ENCODE assay signal across 8 cellular contexts in the genomic region with DNA sequence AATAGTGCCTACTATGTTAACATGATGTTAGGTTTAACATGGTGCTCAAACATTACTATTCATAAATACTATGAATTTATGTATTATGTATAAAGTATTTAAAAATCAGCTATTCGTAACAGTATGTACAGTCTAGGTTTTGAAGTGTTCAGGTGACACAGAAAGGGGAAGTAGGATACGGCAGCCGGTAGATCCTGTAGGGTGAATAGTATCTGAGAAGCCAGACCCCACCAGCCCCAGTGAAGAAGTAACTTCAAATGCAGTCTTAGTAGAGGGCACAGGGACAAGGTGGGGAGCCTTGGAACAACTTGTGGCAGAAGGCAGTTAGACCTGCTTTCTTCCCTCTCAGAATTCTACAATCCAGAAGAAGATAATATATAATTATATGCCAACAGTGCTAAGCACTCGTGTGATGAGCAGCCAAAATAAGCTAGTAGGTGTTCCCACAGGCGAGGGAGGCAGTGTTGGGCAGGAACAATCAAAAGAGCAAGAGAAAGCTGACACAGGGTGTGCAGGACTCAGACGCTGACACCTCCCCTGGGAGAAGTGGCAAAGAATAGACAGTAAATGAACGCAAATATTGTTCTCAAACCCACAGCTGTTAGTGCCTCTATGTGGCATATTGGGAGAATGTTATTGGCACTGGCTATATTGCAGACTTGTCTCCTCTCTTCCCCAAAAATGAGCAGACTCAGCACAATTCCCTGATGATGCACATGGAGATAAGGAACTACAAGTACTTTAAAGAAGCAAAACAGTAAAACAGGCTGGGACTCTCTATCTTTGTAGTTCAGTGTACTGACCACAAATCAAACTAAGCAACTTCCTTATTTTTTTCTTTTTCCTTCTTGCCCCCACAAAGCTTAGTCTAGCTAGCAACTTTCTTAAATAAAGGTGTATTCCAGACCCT. TPM values are rescaled to one million over a fixed set of nuclear protein-coding genes. Genes with fewer than 3 reads are reported as not detected.
DNase-seq lines count a peak whose midpoint lies in the region; ATAC-seq and TF ChIP-seq lines count a peak whose summit lies in the region.

No MANE protein-coding gene starts in this region.

- DNase-seq in MCF 10A (ENCODE audit: unreplicated experiment) (no peak), breast epithelium (ENCODE audit: low spot score in 2 of 2) (no peak), NCI-H128 (lab: John Stamatoyannopoulos, UW; ENCODE audit: unreplicated experiment) (peak; percentile 51), pons (ENCODE audit: low spot score) (peak; percentile 92), coronary artery (ENCODE audit: low spot score) (no peak), HT-29 (ENCODE audit: low spot score) (no peak)
- DNase-seq in activated naive CD8-positive, alpha-beta T cell treated with anti-CD3 and anti-CD28 coated beads, Interleukin-2, amount 50 U/mL, for 24 hours = no peak
- DNase-seq in stimulated activated CD4-positive, alpha-beta T cell treated with anti-CD3 and anti-CD28 coated beads, Interleukin-12 subunit alpha, Interleukin-12 subunit beta, amount 100 ng/mL, for 4 hours = no peak

- TF ChIP-seq CTCF in MCF 10A (IDR thresholded peaks at IDR 0.05; ENCODE audit: unreplicated experiment) (no peak), breast epithelium (IDR thresholded peaks at IDR 0.05) (no peak), coronary artery (IDR thresholded peaks at IDR 0.05) (no peak)

- no peak for ATAC-seq in activated naive CD8-positive, alpha-beta T cell treated with anti-CD3 and anti-CD28 coated beads, Interleukin-2, amount 50 U/mL, for 24 hours

- no peak for TF ChIP-seq POLR2A in breast epithelium (IDR thresholded peaks at IDR 0.05)

- BruUV-seq in MCF 10A (replicated peaks; lab: Mats Ljungman, UMichigan) = no TSS peak

- H3K27me3 Mint-ChIP-seq in MCF 10A (ENCODE audit: insufficient read depth, unreplicated experiment) = no peaks in the 10 kb centered on the region
- H3K27me3 Mint-ChIP-seq in activated naive CD8-positive, alpha-beta T cell treated with anti-CD3 and anti-CD28 coated beads, Interleukin-2, amount 50 U/mL, for 24 hours = no peaks in the 10 kb centered on the region

- POLR2A ChIA-PET in MCF 10A (lab: Yijun Ruan, JAX) = interaction anchor here (0.6 to 2.3 kb wide), 12 partner anchors 7 to 906 kb away, joined by 3 to 17 read pairs (median 4); a partner anchor contains a TSS

- no peaks in the 10 kb centered on the region for H3K36me3 Mint-ChIP-seq in MCF 10A (ENCODE audit: insufficient read depth, unreplicated experiment)
- peaks cover 32% of the 10 kb centered on the region for H3K36me3 Mint-ChIP-seq in activated naive CD8-positive, alpha-beta T cell treated with anti-CD3 and anti-CD28 coated beads, Interleukin-2, amount 50 U/mL, for 24 hours (ENCODE audit: low read depth)

- H3K27ac ChIP-seq in breast epithelium (no peak overlapping the region), coronary artery (peak overlapping the region in 1 of 2 donors; percentile 16)

- intact Hi-C loops in MCF 10A (cut with micrococcal nuclease) (no loop called here), breast epithelium (cut with DNase I; ENCODE audit: low total_unique reads) (no loop called here)

- peaks cover 0 to 4% of the 10 kb centered on the region in 2 donors for H3K4me1 ChIP-seq in breast epithelium

- H3K36me3 ChIP-seq in breast epithelium = no peaks in the 10 kb centered on the region

- CTCF ChIA-PET in MCF 10A (lab: Yijun Ruan, JAX) = interaction anchor here (0.5 to 1.4 kb wide), 6 partner anchors 9 to 253 kb away, joined by 3 to 4 read pairs (median 3); no protein-coding TSS in a partner anchor

- H3K9me3 Mint-ChIP-seq in MCF 10A (ENCODE audit: unreplicated experiment) = no peaks in the 10 kb centered on the region
- no peaks in the 10 kb centered on the region for H3K9me3 Mint-ChIP-seq in activated naive CD8-positive, alpha-beta T cell treated with anti-CD3 and anti-CD28 coated beads, Interleukin-2, amount 50 U/mL, for 24 hours

- H3K4me3 Mint-ChIP-seq in MCF 10A (ENCODE audit: unreplicated experiment) = no peak overlapping the region
- peak overlapping the region; percentile 57 for H3K4me3 Mint-ChIP-seq in activated naive CD8-positive, alpha-beta T cell treated with anti-CD3 and anti-CD28 coated beads, Interleukin-2, amount 50 U/mL, for 24 hours

- no peaks in the 10 kb centered on the region for H3K27me3 ChIP-seq in breast epithelium

- H3K4me1 Mint-ChIP-seq in MCF 10A (ENCODE audit: insufficient read depth, unreplicated experiment) = peaks cover 12% of the 10 kb centered on the region
- H3K4me1 Mint-ChIP-seq in activated naive CD8-positive, alpha-beta T cell treated with anti-CD3 and anti-CD28 coated beads, Interleukin-2, amount 50 U/mL, for 24 hours = peaks cover 41% of the 10 kb centered on the region

- H3K9me3 ChIP-seq in breast epithelium = no peaks in the 10 kb centered on the region

- H3K4me3 ChIP-seq in breast epithelium = no peak overlapping the region
- H3K4me3 ChIP-seq in coronary artery = no peak overlapping the region

- peak overlapping the region; percentile 81 for H3K27ac Mint-ChIP-seq in MCF 10A (ENCODE audit: low read depth, unreplicated experiment)
- no peak overlapping the region for H3K27ac Mint-ChIP-seq in activated naive CD8-positive, alpha-beta T cell treated with anti-CD3 and anti-CD28 coated beads, Interleukin-2, amount 50 U/mL, for 24 hours

RNA-seq across cellular contexts. Expression of a gene that starts 4.6 kb away (rescaled TPM):
- total RNA-seq in MCF 10A (2022) (1.5 and 2.7 TPM in 2 replicates), breast epithelium (1 to 10 TPM in 2 of 3 donors, under 1 TPM in 1; 0.98 to 1.8 (median 1.2) TPM)
- total RNA-seq in HT-29 (2014; rRNA removed; shearing (Covaris generic)) = 18.7 and 22.0 TPM in 2 replicates

RNA-seq across cellular contexts. Expression of a gene that starts 30.1 kb away (rescaled TPM):
- total RNA-seq in MCF 10A (2022) (20.8 and 28.0 TPM in 2 replicates), breast epithelium (10 to 100 TPM; 21.2 to 25.6 (median 21.3) TPM)
- 25.0 and 25.2 TPM in 2 replicates for total RNA-seq in HT-29 (2014; rRNA removed; shearing (Covaris generic))

RNA-seq across cellular contexts. Expression of a gene that starts 36.4 kb away (rescaled TPM):
- total RNA-seq in MCF 10A (2022) (4.3 and 6.3 TPM in 2 replicates), breast epithelium (10 to 100 TPM in 2 of 3 donors, 1 to 10 TPM in 1; 9.7 to 26.6 (median 22.3) TPM)
- total RNA-seq in HT-29 (2014; rRNA removed; shearing (Covaris generic)) = 3.3 and 5.0 TPM in 2 replicates

Comparison
In these comparisons a context has a peak if more than half of its experiments do, and no peak if none do; other contexts are left out.
1. DNase-seq: peak in NCI-H128 (single experiment) and pons (single experiment); none in MCF 10A (single experiment), breast epithelium (0 of 2), activated naive CD8-positive, alpha-beta T cell treated with anti-CD3 and anti-CD28 coated beads, Interleukin-2, amount 50 U/mL, for 24 hours (single experiment), coronary artery (single experiment), stimulated activated CD4-positive, alpha-beta T cell treated with anti-CD3 and anti-CD28 coated beads, Interleukin-12 subunit alpha, Interleukin-12 subunit beta, amount 100 ng/mL, for 4 hours (single experiment) and HT-29 (single experiment).